ENCODE assay signal across 26 cellular contexts in genomic region chr20:54432966-54433365, GRCh38.
"Had no signal": no experiment of that assay in that cellular context is flagged by ENCODE, and none has a peak within 500 bp of the region (broad histone marks: within the 10 kb centered on the region; RNA-seq: fewer than 3 reads in every experiment).

No MANE protein-coding gene starts in this region.

- ATAC-seq: stimulated activated effector memory CD8-positive, alpha-beta T cell treated with anti-CD3 and anti-CD28 coated beads, Interleukin-12 subunit alpha, Interleukin-12 subunit beta, amount 100 ng/mL, for 72 hours; stimulated activated memory B cell treated with anti-CD40 and anti-IgM and Interleukin-4, amounts not matched to agents 10 μg/mL and 1 μg/mL and 100 μg/mL, for 72 hours; stimulated activated naive B cell treated with anti-CD40 and anti-IgM and Interleukin-4, amounts not matched to agents 10 μg/mL and 1 μg/mL and 100 μg/mL, for 72 hours; stimulated activated naive CD8-positive, alpha-beta T cell treated with anti-CD3 and anti-CD28 coated beads, Interleukin-15, amount 100 ng/mL, for 72 hours; stimulated activated naive CD8-positive, alpha-beta T cell treated with anti-CD3 and anti-CD28 coated beads, Interleukin-15, Interleukin-2, amounts not matched to agents 100 U/mL and 50 U/mL, for 24 hours had no signal

- DNase-seq: stimulated activated CD4-positive, alpha-beta T cell treated with anti-CD3 and anti-CD28 coated beads, Interleukin-2, amount 100 ng/mL, for 48 hours; stimulated activated CD4-positive, alpha-beta T cell treated with anti-CD3 and anti-CD28 coated beads, Interleukin-4, amount 100 ng/mL, for 1 hour; stimulated activated CD4-positive, alpha-beta T cell treated with anti-CD3 and anti-CD28 coated beads, Interleukin-4, amount 100 ng/mL, for 24 hours; stimulated activated CD4-positive, alpha-beta T cell treated with anti-CD3 and anti-CD28 coated beads, Interleukin-4, amount 100 ng/mL, for 4 hours; stimulated activated CD8-positive, alpha-beta memory T cell treated with anti-CD3 and anti-CD28 coated beads, Interleukin-4, amount 100 ng/mL, for 48 hours; stimulated activated naive B cell treated with anti-CD40 and anti-IgM and Interleukin-4, amounts not matched to agents 10 μg/mL and 1 μg/mL and 100 μg/mL, for 72 hours; stimulated activated naive CD4-positive, alpha-beta T cell; stimulated activated naive CD4-positive, alpha-beta T cell treated with Interleukin-2 at 50 U/mL for 16 hours; stimulated activated naive CD8-positive, alpha-beta T cell treated with anti-CD3 and anti-CD28 coated beads, Interleukin-15, amount 100 ng/mL, for 72 hours; stimulated activated naive CD8-positive, alpha-beta T cell treated with anti-CD3 and anti-CD28 coated beads, Interleukin-15, Interleukin-2, amounts not matched to agents 100 U/mL and 50 U/mL, for 24 hours; testis; thyroid gland; tibial artery; transverse colon; trophoblast cell; uterus had no signal

- H3K4me3 ChIP-seq: stomach, suprapubic skin, testis, thoracic aorta, thyroid gland, tibial artery, tibial nerve, transverse colon, upper lobe of left lung, upper lobe of right lung, uterus, vagina had no signal

- H3K27ac ChIP-seq: stomach, suprapubic skin, testis, thoracic aorta, thyroid gland, tibial artery, tibial nerve, transverse colon, upper lobe of left lung, upper lobe of right lung, uterus, vagina had no signal

- H3K4me1 ChIP-seq: stomach, suprapubic skin, testis, tibial artery, tibial nerve, transverse colon, upper lobe of left lung, upper lobe of right lung, uterus, vagina had no signal

- FAIRE-seq: urothelium cell line had no signal

- H3K9me3 ChIP-seq: stomach, suprapubic skin, testis, thoracic aorta, thyroid gland, tibial artery, tibial nerve, transverse colon, upper lobe of left lung, upper lobe of right lung, uterus, vagina had no signal

- H3K36me3 ChIP-seq: stomach, suprapubic skin, thoracic aorta, thyroid gland, tibial artery, tibial nerve, transverse colon, upper lobe of left lung, upper lobe of right lung, uterus, vagina had no signal

- H3K27me3 ChIP-seq: stomach, suprapubic skin, testis, thyroid gland, tibial artery, tibial nerve, transverse colon, upper lobe of left lung, upper lobe of right lung, uterus, vagina had no signal
